In the genomic region with DNA sequence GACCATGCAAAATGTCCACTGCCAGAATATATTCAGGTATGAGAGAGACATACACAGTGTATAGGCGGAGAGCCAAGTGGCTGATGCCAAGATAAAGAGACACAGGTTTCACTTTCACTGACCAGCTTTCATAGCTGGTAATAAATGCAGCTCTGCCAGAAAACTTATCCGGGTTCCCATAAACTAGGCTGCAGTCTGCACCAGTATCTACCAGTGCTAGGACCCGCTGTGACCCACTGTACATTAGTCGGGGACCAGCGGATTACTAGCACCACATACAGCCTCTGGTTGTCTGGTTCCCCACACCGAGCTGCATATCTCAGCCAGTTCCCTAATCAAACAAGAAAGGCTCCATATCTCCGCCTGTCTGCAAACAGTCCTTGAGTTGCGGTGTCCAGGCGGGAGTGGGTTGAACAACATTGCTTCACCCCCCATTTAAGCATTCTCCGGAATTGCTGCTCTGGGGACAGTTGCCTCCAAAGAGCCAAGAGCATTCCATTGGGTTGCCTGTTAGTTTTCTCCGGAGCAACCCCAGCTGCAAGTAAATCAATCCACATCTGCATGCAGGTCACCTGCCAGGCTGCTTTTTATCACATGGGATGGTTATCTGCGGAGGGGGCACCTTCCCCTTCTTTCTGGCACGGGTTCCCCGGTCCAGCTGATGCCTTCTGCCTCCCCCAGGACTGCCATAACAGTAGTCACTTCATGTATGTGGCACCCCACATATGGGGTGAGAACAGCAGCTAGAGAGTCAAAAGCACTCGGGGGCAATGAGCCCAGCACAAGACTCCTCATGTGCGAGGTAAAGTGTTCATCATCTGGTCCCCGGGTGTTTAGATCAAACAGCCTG, we compare ENCODE assay signal across 9 cellular contexts. TPM values are rescaled to one million over a fixed set of nuclear protein-coding genes. Genes with fewer than 3 reads are reported as not detected.
A peak's percentile ranks its signal among the peaks of the same experiment; 100 is the strongest.
DNase-seq lines count a peak whose midpoint lies in the region; TF ChIP-seq lines count a peak whose summit lies in the region.
"Had no signal": no experiment of that assay in that cellular context is flagged by ENCODE, and none has a peak within 500 bp of the region (broad histone marks: within the 10 kb centered on the region; RNA-seq: fewer than 3 reads in every experiment).

No MANE protein-coding gene starts in this region.

- no peak for TF ChIP-seq CTCF in C4-2B (conservative IDR thresholded peaks at IDR 0.05)
- no peak for TF ChIP-seq CTCF in endodermal cell (conservative IDR thresholded peaks at IDR 0.05)
- no peak for TF ChIP-seq CTCF in neural progenitor cell (IDR thresholded peaks at IDR 0.05)

- peaks cover 4% of the 10 kb centered on the region for H3K4me1 ChIP-seq in endodermal cell (ENCODE audit: control insufficient read depth, insufficient read depth, low read length)
- H3K4me1 ChIP-seq in neural progenitor cell = no peaks in the 10 kb centered on the region

- H3K4me1 Mint-ChIP-seq in endodermal cell (peaks cover 10% of the 10 kb centered on the region), neural progenitor cell (no peaks in the 10 kb centered on the region)
- H3K4me1 Mint-ChIP-seq in T-helper 2 cell treated with Interferon-gamma antibody and Interleukin-4, amounts not matched to agents 5 μg/mL and 100 μg/mL, for 36 hours (ENCODE audit: low read depth) = peaks cover 8% of the 10 kb centered on the region
- H3K4me1 Mint-ChIP-seq: activated naive CD4-positive, alpha-beta T cell treated with anti-CD3 and anti-CD28 coated beads, Interleukin-2, amount 50 U/mL, for 24 hours had no signal

- H3K9ac ChIP-seq in endodermal cell (ENCODE audit: extremely low read depth, low read length, poor library complexity, severe bottlenecking) = no peak overlapping the region
- no peak overlapping the region for H3K9ac ChIP-seq in neural progenitor cell

- H3K4me2 ChIP-seq in neural progenitor cell = no peak overlapping the region

- H3K36me3 ChIP-seq in endodermal cell (ENCODE audit: control insufficient read depth, insufficient read depth, low read length) = no peaks in the 10 kb centered on the region
- H3K36me3 ChIP-seq in neural progenitor cell = no peaks in the 10 kb centered on the region

- H3K79me2 ChIP-seq in neural progenitor cell (ENCODE audit: low read depth) = no peaks in the 10 kb centered on the region

- H3K4me3 Mint-ChIP-seq in endodermal cell (no peak overlapping the region), neural progenitor cell (no peak overlapping the region)
- H3K4me3 Mint-ChIP-seq in T-helper 2 cell treated with Interferon-gamma antibody and Interleukin-4, amounts not matched to agents 5 μg/mL and 100 μg/mL, for 36 hours = no peak overlapping the region
- H3K4me3 Mint-ChIP-seq: activated naive CD4-positive, alpha-beta T cell treated with anti-CD3 and anti-CD28 coated beads, Interleukin-2, amount 50 U/mL, for 24 hours had no signal

- H3K9me3 Mint-ChIP-seq in endodermal cell = peaks cover 9% of the 10 kb centered on the region
- peaks cover 8% of the 10 kb centered on the region for H3K9me3 Mint-ChIP-seq in neural progenitor cell
- H3K9me3 Mint-ChIP-seq in T-helper 2 cell treated with Interferon-gamma antibody and Interleukin-4, amounts not matched to agents 5 μg/mL and 100 μg/mL, for 36 hours = no peaks in the 10 kb centered on the region
- H3K9me3 Mint-ChIP-seq: activated naive CD4-positive, alpha-beta T cell treated with anti-CD3 and anti-CD28 coated beads, Interleukin-2, amount 50 U/mL, for 24 hours had no signal

- H3K27me3 Mint-ChIP-seq in endodermal cell (ENCODE audit: insufficient read depth) = no peaks in the 10 kb centered on the region
- peaks cover 4% of the 10 kb centered on the region for H3K27me3 Mint-ChIP-seq in neural progenitor cell (ENCODE audit: insufficient read depth, low read depth)
- H3K27me3 Mint-ChIP-seq in T-helper 2 cell treated with Interferon-gamma antibody and Interleukin-4, amounts not matched to agents 5 μg/mL and 100 μg/mL, for 36 hours (ENCODE audit: low read depth) = no peaks in the 10 kb centered on the region
- H3K27me3 Mint-ChIP-seq: activated naive CD4-positive, alpha-beta T cell treated with anti-CD3 and anti-CD28 coated beads, Interleukin-2, amount 50 U/mL, for 24 hours had no signal

- no peaks in the 10 kb centered on the region for H3F3A ChIP-seq in neural progenitor cell (ENCODE audit: low read depth)

- WGBS in endodermal cell (ENCODE audit: insufficient coverage in 1 of 2, insufficient read length in 1 of 2), 2 experiments = 87% methylated on average over 11 to 17 of the region's 17 CpGs

- no peak overlapping the region for H2AFZ ChIP-seq in neural progenitor cell (replicated peaks)

- H3K27ac Mint-ChIP-seq in endodermal cell = no peak overlapping the region
- peak overlapping the region; percentile 26 for H3K27ac Mint-ChIP-seq in neural progenitor cell
- H3K27ac Mint-ChIP-seq in T-helper 2 cell treated with Interferon-gamma antibody and Interleukin-4, amounts not matched to agents 5 μg/mL and 100 μg/mL, for 36 hours = no peak overlapping the region
- H3K27ac Mint-ChIP-seq: activated naive CD4-positive, alpha-beta T cell treated with anti-CD3 and anti-CD28 coated beads, Interleukin-2, amount 50 U/mL, for 24 hours had no signal

- peaks cover 9% of the 10 kb centered on the region for H3K9me3 ChIP-seq in endodermal cell (ENCODE audit: control insufficient read depth, low read length)
- H3K9me3 ChIP-seq in neural progenitor cell (ENCODE audit: low read depth) = no peaks in the 10 kb centered on the region

- peak overlapping the region; percentile 82 for H3K27ac ChIP-seq in C4-2B
- H3K27ac ChIP-seq in endodermal cell (ENCODE audit: low read depth, low read length) = no peak overlapping the region
- no peak overlapping the region for H3K27ac ChIP-seq in neural progenitor cell

- no peaks in the 10 kb centered on the region for H4K20me1 ChIP-seq in neural progenitor cell (ENCODE audit: low read depth)

- H3K4me3 ChIP-seq in endodermal cell (ENCODE audit: low read length) (no peak overlapping the region), neural progenitor cell (no peak overlapping the region)

- DNase-seq in NCI-H748 (lab: John Stamatoyannopoulos, UW; ENCODE audit: unreplicated experiment) (peak; percentile 58), endodermal cell (peak; percentile 38), neural progenitor cell (ENCODE audit: low spot score) (no peak), activated gamma-delta T cell (lab: John Stamatoyannopoulos, UW) (no peak)
- DNase-seq in activated CD4-positive, alpha-beta T cell treated with anti-CD3 and anti-CD28 coated beads for 48 hours = no peak
- no peak for DNase-seq in central memory CD4-positive, alpha-beta T cell
- no peak for DNase-seq in T-helper 2 cell treated with Interferon-gamma antibody and Interleukin-4, amounts not matched to agents 5 μg/mL and 100 μg/mL, for 36 hours (ENCODE audit: low spot score)

- H3K27me3 ChIP-seq in endodermal cell (ENCODE audit: control insufficient read depth, insufficient read depth, low read length, poor library complexity, severe bottlenecking) (no peaks in the 10 kb centered on the region), neural progenitor cell (no peaks in the 10 kb centered on the region)

- peaks cover 12% of the 10 kb centered on the region for H3K36me3 Mint-ChIP-seq in endodermal cell (ENCODE audit: low read depth)
- peaks cover 11% of the 10 kb centered on the region for H3K36me3 Mint-ChIP-seq in neural progenitor cell
- H3K36me3 Mint-ChIP-seq in T-helper 2 cell treated with Interferon-gamma antibody and Interleukin-4, amounts not matched to agents 5 μg/mL and 100 μg/mL, for 36 hours (ENCODE audit: low read depth) = no peaks in the 10 kb centered on the region

RNA-seq across cellular contexts. Expression of gene KLHL23, which starts 18.0 kb away (rescaled TPM):
- total RNA-seq in endodermal cell (10 to 100 TPM; 43.4 to 61.9 TPM), neural progenitor cell (ENCODE audit: low replicate concordance) (72.4 and 107 TPM in 2 replicates)
- 53.5 TPM for polyA plus RNA-seq in endodermal cell (2013, experiment 1 of 2)
- 51.0 TPM for polyA plus RNA-seq in endodermal cell (2013, experiment 2 of 2)

RNA-seq across cellular contexts. Expression of gene PHOSPHO2, which starts 21.3 kb away (rescaled TPM):
- total RNA-seq in endodermal cell (1 to 10 TPM; 6.3 to 7.3 TPM), neural progenitor cell (ENCODE audit: low replicate concordance) (9.2 and 16.8 TPM in 2 replicates)
- 6.6 TPM for polyA plus RNA-seq in endodermal cell (2013, experiment 1 of 2)
- 6.5 TPM for polyA plus RNA-seq in endodermal cell (2013, experiment 2 of 2)

RNA-seq across cellular contexts. Expression of gene CFAP210, which starts 21.4 kb away (rescaled TPM):
- total RNA-seq in endodermal cell (1 to 10 TPM in 1 of 2 donors, under 1 TPM in 1; 0.70 to 1.9 TPM), neural progenitor cell (ENCODE audit: low replicate concordance) (1.2 and 2.5 TPM in 2 replicates)
- 1.2 TPM for polyA plus RNA-seq in endodermal cell (2013, experiment 1 of 2)
- 1.7 TPM for polyA plus RNA-seq in endodermal cell (2013, experiment 2 of 2)

Comparison
In these comparisons a context has a peak if more than half of its experiments do, and no peak if none do; other contexts are left out.
1. DNase-seq: peak in NCI-H748 (single experiment) and endodermal cell (single experiment); none in neural progenitor cell (single experiment), activated CD4-positive, alpha-beta T cell treated with anti-CD3 and anti-CD28 coated beads for 48 hours (single experiment), central memory CD4-positive, alpha-beta T cell (single experiment), activated gamma-delta T cell (single experiment) and T-helper 2 cell treated with Interferon-gamma antibody and Interleukin-4, amounts not matched to agents 5 μg/mL and 100 μg/mL, for 36 hours (single experiment).